ENCODE assay signal across 18 cellular contexts in the genomic region with DNA sequence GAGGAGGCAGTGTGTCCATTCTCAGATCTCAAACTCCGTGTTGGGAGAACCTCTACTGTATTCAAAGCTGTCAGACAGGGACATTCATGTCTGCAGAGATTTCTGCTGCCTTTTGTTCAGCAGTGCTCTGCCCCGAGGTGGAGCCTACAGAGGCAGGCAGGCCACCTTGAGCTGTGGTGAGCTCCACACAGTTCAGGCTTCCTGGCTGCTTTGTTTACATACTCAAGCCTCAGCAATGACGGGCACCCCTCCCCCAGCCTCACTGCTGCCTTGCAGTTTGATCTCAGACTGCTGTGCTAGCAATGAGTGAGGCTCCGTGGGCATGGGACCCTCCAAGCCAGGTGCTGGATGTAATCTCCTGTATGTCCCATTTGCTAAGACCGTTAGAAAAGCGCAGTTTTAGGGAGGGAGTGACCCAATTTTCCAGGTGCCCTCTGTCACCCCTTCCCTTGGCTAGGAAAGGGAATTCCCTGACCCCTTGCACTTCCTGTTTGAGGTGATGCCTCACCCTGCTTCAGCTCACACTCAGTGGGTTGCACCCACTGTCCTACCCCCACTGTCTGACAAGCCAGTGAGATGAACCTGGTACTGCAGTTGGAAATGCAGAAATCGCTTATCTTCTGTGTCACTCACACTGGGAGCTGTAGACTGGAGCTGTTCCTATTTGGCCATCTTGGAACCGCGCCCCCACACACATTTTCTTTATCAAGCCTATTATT.
DNase-seq lines count a peak whose midpoint lies in the region; TF ChIP-seq lines count a peak whose summit lies in the region.
"Had no signal": no experiment of that assay in that cellular context is flagged by ENCODE, and none has a peak within 500 bp of the region (broad histone marks: within the 10 kb centered on the region; RNA-seq: fewer than 3 reads in every experiment).

No MANE protein-coding gene starts in this region.

- intact Hi-C loops in transverse colon (cut with DNase I; ENCODE audit: low total_unique reads), result no loop called here

- no peaks in the 10 kb centered on the region for H3K27me3 ChIP-seq in CD8-positive, alpha-beta memory T cell (ENCODE audit: insufficient read depth, low read length, poor library complexity, severe bottlenecking)
- H3K27me3 ChIP-seq in mesendoderm (ENCODE audit: insufficient read depth, low read length, poor library complexity) (no peaks in the 10 kb centered on the region), transverse colon (no peaks in the 10 kb centered on the region), H7 (ENCODE audit: control insufficient read depth, insufficient read depth, low read length) (no peaks in the 10 kb centered on the region)
- H3K27me3 ChIP-seq: hepatocyte had no signal

- H3K79me1 ChIP-seq in mesendoderm (ENCODE audit: low read length), result no peaks in the 10 kb centered on the region

- H3K9ac ChIP-seq in mesendoderm (ENCODE audit: low read length), result no peak overlapping the region

- H3K36me3 ChIP-seq in CD8-positive, alpha-beta memory T cell (ENCODE audit: insufficient read depth, low read length), result no peaks in the 10 kb centered on the region
- H3K36me3 ChIP-seq in mesendoderm (ENCODE audit: control insufficient read depth, insufficient read depth, low read length), result no peaks in the 10 kb centered on the region
- H3K36me3 ChIP-seq in transverse colon, result no peaks in the 10 kb centered on the region
- H3K36me3 ChIP-seq in H7 (replicated peaks; ENCODE audit: control insufficient read depth, insufficient read depth, low read length), result no peaks in the 10 kb centered on the region

- no peak overlapping the region for H4K5ac ChIP-seq in mesendoderm (ENCODE audit: low read length)

- H3K4me1 ChIP-seq in CD8-positive, alpha-beta memory T cell (ENCODE audit: insufficient read depth, low read length), result peaks cover 15% of the 10 kb centered on the region
- H3K4me1 ChIP-seq in mesendoderm (ENCODE audit: control insufficient read depth, low read depth, low read length) (no peaks in the 10 kb centered on the region), transverse colon (no peaks in the 10 kb centered on the region)

- H3K23ac ChIP-seq in mesendoderm (ENCODE audit: low read length), result no peak overlapping the region

- POLR2A ChIA-PET in CD8-positive, alpha-beta memory T cell (lab: Charles Lee), result no interaction called here

- no peaks in the 10 kb centered on the region for H3K36me3 Mint-ChIP-seq in CD8-positive, alpha-beta memory T cell
- H3K36me3 Mint-ChIP-seq: memory B cell had no signal

- DNase-seq in CD8-positive, alpha-beta memory T cell, result peak in 3 of 5 donors; percentile 0 to 64 (median 5)
- peak; percentile 13 for DNase-seq in activated CD4-positive, alpha-beta T cell treated with anti-CD3 and anti-CD28 coated beads for 1 hour
- DNase-seq in activated naive CD4-positive, alpha-beta T cell treated with anti-CD3 and anti-CD28 coated beads, Interleukin-2, amount 50 U/mL, for 16 hours, result peak; percentile 12
- DNase-seq in mesendoderm, result peak; percentile 37
- DNase-seq in activated gamma-delta T cell treated with Interleukin-2 at 50 U/mL for 16 hours, result no peak
- no peak for DNase-seq in transverse colon
- no peak for DNase-seq in H7
- DNase-seq in iPS-NIHi7 (ENCODE audit: extremely low spot score), result no peak
- DNase-seq: activated B cell treated with CpG ODN at 0.5 μM for 24 hours; activated CD8-positive, alpha-beta memory T cell treated with anti-CD3 and anti-CD28 coated beads, Interleukin-2, amount 50 U/mL, for 48 hours; central memory CD4-positive, alpha-beta T cell; COR-L47; effector CD4-positive, alpha-beta T cell; NCI-H1436 treated with DMSO at 0.1 percent for 48 hours; NCI-H345 had no signal

- no peak overlapping the region for H3K4me3 ChIP-seq in CD8-positive, alpha-beta memory T cell (ENCODE audit: low read length)
- H3K4me3 ChIP-seq in mesendoderm (ENCODE audit: low read length) (no peak overlapping the region), transverse colon (no peak overlapping the region), H7 (ENCODE audit: insufficient read depth, low read depth, low read length) (no peak overlapping the region)
- H3K4me3 ChIP-seq: hepatocyte had no signal

- no peak overlapping the region for H3K56ac ChIP-seq in mesendoderm (ENCODE audit: low read length)

- TF ChIP-seq EP300 in transverse colon (IDR thresholded peaks at IDR 0.05; ENCODE audit: low read depth), result no peak

- no peaks in the 10 kb centered on the region for H3K9me3 Mint-ChIP-seq in CD8-positive, alpha-beta memory T cell
- H3K9me3 Mint-ChIP-seq: activated B cell treated with CpG ODN at 0.5 μM for 24 hours, neural crest cell had no signal

- no peak overlapping the region for H3K4ac ChIP-seq in mesendoderm (ENCODE audit: low read depth, low read length)

- no peak overlapping the region for H2BK120ac ChIP-seq in mesendoderm (ENCODE audit: low read depth, low read length)

- H3K4me3 Mint-ChIP-seq in CD8-positive, alpha-beta memory T cell, result peak overlapping the region in 2 of 7 donors; percentile 40 to 50
- H3K4me3 Mint-ChIP-seq: activated B cell treated with CpG ODN at 0.5 μM for 24 hours, memory B cell, neural crest cell had no signal

- no peak for TF ChIP-seq CTCF in transverse colon (IDR thresholded peaks at IDR 0.05)

- H3K4me2 ChIP-seq in mesendoderm (ENCODE audit: low read length), result no peak overlapping the region
- H3K4me2 ChIP-seq: hepatocyte had no signal

- H3K79me2 ChIP-seq in mesendoderm (ENCODE audit: control insufficient read depth, insufficient read depth, low read length), result no peaks in the 10 kb centered on the region
- H3K79me2 ChIP-seq: hepatocyte had no signal

- no peak overlapping the region for H2BK5ac ChIP-seq in mesendoderm (ENCODE audit: low read length)

- H3K18ac ChIP-seq in mesendoderm (ENCODE audit: low read length), result no peak overlapping the region

- H3K27me3 Mint-ChIP-seq in CD8-positive, alpha-beta memory T cell, result no peaks in the 10 kb centered on the region
- H3K27me3 Mint-ChIP-seq: activated B cell treated with CpG ODN at 0.5 μM for 24 hours, memory B cell had no signal

- H3K27ac ChIP-seq in CD8-positive, alpha-beta memory T cell (ENCODE audit: low read depth, low read length), result no peak overlapping the region
- H3K27ac ChIP-seq in mesendoderm (ENCODE audit: low read depth, low read length), result no peak overlapping the region
- H3K27ac ChIP-seq in transverse colon, result no peak overlapping the region
- H3K27ac ChIP-seq: hepatocyte had no signal

- CTCF ChIA-PET in CD8-positive, alpha-beta memory T cell (lab: Charles Lee), result interaction anchor here (1.2 kb wide), 1 partner anchor 30 kb away, joined by 3 read pairs; no protein-coding TSS in a partner anchor

- no peak overlapping the region for H2BK15ac ChIP-seq in mesendoderm (replicated peaks; ENCODE audit: low read depth)

- no peak overlapping the region for H4K8ac ChIP-seq in mesendoderm (ENCODE audit: low read depth, low read length)

- no peak for TF ChIP-seq POLR2A in transverse colon (IDR thresholded peaks at IDR 0.05)

- peak overlapping the region in 2 of 8 donors; percentile 43 to 91 for H3K27ac Mint-ChIP-seq in CD8-positive, alpha-beta memory T cell
- H3K27ac Mint-ChIP-seq: activated B cell treated with CpG ODN at 0.5 μM for 24 hours, memory B cell had no signal

- H3K4me1 Mint-ChIP-seq in CD8-positive, alpha-beta memory T cell, result peaks cover 0 to 15% (median 0%) of the 10 kb centered on the region in 3 donors
- H3K4me1 Mint-ChIP-seq: activated B cell treated with CpG ODN at 0.5 μM for 24 hours, memory B cell, neural crest cell had no signal

- H2AK5ac ChIP-seq in mesendoderm (ENCODE audit: low read length), result no peak overlapping the region

- no peaks in the 10 kb centered on the region for H3K9me3 ChIP-seq in CD8-positive, alpha-beta memory T cell (ENCODE audit: low read length)
- H3K9me3 ChIP-seq in transverse colon, result no peaks in the 10 kb centered on the region

- in situ Hi-C loops in transverse colon (cut with MboI; ENCODE audit: low pct_ligation_motif_present in 1 of 4, low pct_unique_long_range_greater_than_20kb in 1 of 4, low sequenced_read_pairs in 3 of 4), result no loop called here

- WGBS in mesendoderm (ENCODE audit: extremely low coverage, insufficient coverage, low lambda C conversion rate), result no CpG with 5 or more reads among the region's 9 CpGs
- 100% methylated on average over 2 of the region's 9 CpGs; no CpG with 5 or more reads in 1 of the 2 donors for WGBS in transverse colon (ENCODE audit: low coverage in 1 of 2), 2 donors

Comparison
In these comparisons a context has a peak if more than half of its experiments do, and no peak if none do; other contexts are left out.
1. DNase-seq: peak in CD8-positive, alpha-beta memory T cell (3 of 5), activated CD4-positive, alpha-beta T cell treated with anti-CD3 and anti-CD28 coated beads for 1 hour (single experiment), activated naive CD4-positive, alpha-beta T cell treated with anti-CD3 and anti-CD28 coated beads, Interleukin-2, amount 50 U/mL, for 16 hours (single experiment) and mesendoderm (single experiment); none in activated gamma-delta T cell treated with Interleukin-2 at 50 U/mL for 16 hours (single experiment), transverse colon (single experiment), H7 (single experiment) and iPS-NIHi7 (single experiment).